23 cellular contexts compared by ENCODE assay signal in the genomic region with DNA sequence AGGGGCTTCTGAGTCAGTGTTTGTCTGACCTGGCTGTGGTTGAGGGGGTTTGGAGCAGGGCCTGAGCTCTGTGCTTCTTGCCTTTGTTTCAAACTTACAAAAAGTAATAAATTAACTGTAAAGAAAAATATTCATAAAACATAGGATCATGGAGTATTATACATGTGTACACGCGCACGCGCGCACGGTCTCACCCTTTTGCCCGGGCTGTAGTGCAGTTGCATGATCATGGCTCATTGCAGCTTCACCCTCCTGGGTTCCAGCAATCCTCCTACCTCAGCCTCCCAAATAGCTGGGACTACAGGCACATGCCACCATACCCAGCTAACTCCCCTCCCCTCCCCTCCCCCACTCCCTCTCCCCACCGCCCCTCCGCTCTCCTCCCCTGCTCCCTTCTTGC. TPM values are rescaled to one million over a fixed set of nuclear protein-coding genes. Genes with fewer than 3 reads are reported as not detected.
"Had no signal": no experiment of that assay in that cellular context is flagged by ENCODE, and none has a peak within 500 bp of the region (broad histone marks: within the 10 kb centered on the region; RNA-seq: fewer than 3 reads in every experiment).

No MANE protein-coding gene starts in this region.

- H3K27me3 Mint-ChIP-seq: stimulated activated memory B cell treated with anti-CD40 and anti-IgM and Interleukin-4, amounts not matched to agents 10 μg/mL and 1 μg/mL and 100 μg/mL, for 72 hours had no signal

- H3K27ac Mint-ChIP-seq: stimulated activated effector memory CD8-positive, alpha-beta T cell treated with anti-CD3 and anti-CD28 coated beads, Interleukin-12 subunit alpha, Interleukin-12 subunit beta, amount 100 ng/mL, for 72 hours; stimulated activated memory B cell treated with anti-CD40 and anti-IgM and Interleukin-4, amounts not matched to agents 10 μg/mL and 1 μg/mL and 100 μg/mL, for 72 hours; stimulated activated naive B cell treated with anti-CD40 and anti-IgM and Interleukin-4, amounts not matched to agents 10 μg/mL and 1 μg/mL and 100 μg/mL, for 72 hours; stimulated activated naive CD8-positive, alpha-beta T cell treated with anti-CD3 and anti-CD28 coated beads, Interleukin-15, amount 100 ng/mL, for 72 hours; stimulated activated naive CD8-positive, alpha-beta T cell treated with anti-CD3 and anti-CD28 coated beads, Interleukin-15, Interleukin-2, amounts not matched to agents 100 ng/mL and 50 ng/mL, for 24 hours had no signal

- DNase-seq: stimulated activated CD4-positive, alpha-beta T cell treated with anti-CD3 and anti-CD28 coated beads, Interleukin-2, amount 100 ng/mL, for 48 hours; stimulated activated CD4-positive, alpha-beta T cell treated with anti-CD3 and anti-CD28 coated beads, Interleukin-4, amount 100 ng/mL, for 1 hour; stimulated activated CD4-positive, alpha-beta T cell treated with anti-CD3 and anti-CD28 coated beads, Interleukin-4, amount 100 ng/mL, for 24 hours; stimulated activated CD4-positive, alpha-beta T cell treated with anti-CD3 and anti-CD28 coated beads, Interleukin-4, amount 100 ng/mL, for 4 hours; stimulated activated CD8-positive, alpha-beta memory T cell treated with anti-CD3 and anti-CD28 coated beads, Interleukin-4, amount 100 ng/mL, for 48 hours; stimulated activated naive B cell treated with anti-CD40 and anti-IgM and Interleukin-4, amounts not matched to agents 10 μg/mL and 1 μg/mL and 100 μg/mL, for 72 hours; stimulated activated naive CD4-positive, alpha-beta T cell; stimulated activated naive CD4-positive, alpha-beta T cell treated with Interleukin-2 at 50 U/mL for 16 hours; stimulated activated naive CD8-positive, alpha-beta T cell treated with anti-CD3 and anti-CD28 coated beads, Interleukin-15, amount 100 ng/mL, for 72 hours; stimulated activated naive CD8-positive, alpha-beta T cell treated with anti-CD3 and anti-CD28 coated beads, Interleukin-15, Interleukin-2, amounts not matched to agents 100 U/mL and 50 U/mL, for 24 hours; stomach; substantia nigra; testis; thyroid gland; tibial artery; transverse colon; trophoblast cell; upper lobe of right lung; uterus had no signal

- H3K9me3 Mint-ChIP-seq: stimulated activated effector memory CD8-positive, alpha-beta T cell treated with anti-CD3 and anti-CD28 coated beads, Interleukin-12 subunit alpha, Interleukin-12 subunit beta, amount 100 ng/mL, for 72 hours; stimulated activated memory B cell treated with anti-CD40 and anti-IgM and Interleukin-4, amounts not matched to agents 10 μg/mL and 1 μg/mL and 100 μg/mL, for 72 hours; stimulated activated naive B cell treated with anti-CD40 and anti-IgM and Interleukin-4, amounts not matched to agents 10 μg/mL and 1 μg/mL and 100 μg/mL, for 72 hours; stimulated activated naive CD8-positive, alpha-beta T cell treated with anti-CD3 and anti-CD28 coated beads, Interleukin-15, amount 100 ng/mL, for 72 hours; stimulated activated naive CD8-positive, alpha-beta T cell treated with anti-CD3 and anti-CD28 coated beads, Interleukin-15, Interleukin-2, amounts not matched to agents 100 ng/mL and 50 ng/mL, for 24 hours had no signal

- H3K36me3 Mint-ChIP-seq: stimulated activated effector memory CD8-positive, alpha-beta T cell treated with anti-CD3 and anti-CD28 coated beads, Interleukin-12 subunit alpha, Interleukin-12 subunit beta, amount 100 ng/mL, for 72 hours; stimulated activated memory B cell treated with anti-CD40 and anti-IgM and Interleukin-4, amounts not matched to agents 10 μg/mL and 1 μg/mL and 100 μg/mL, for 72 hours; stimulated activated naive B cell treated with anti-CD40 and anti-IgM and Interleukin-4, amounts not matched to agents 10 μg/mL and 1 μg/mL and 100 μg/mL, for 72 hours had no signal

- H3K4me3 Mint-ChIP-seq: stimulated activated effector memory CD8-positive, alpha-beta T cell treated with anti-CD3 and anti-CD28 coated beads, Interleukin-12 subunit alpha, Interleukin-12 subunit beta, amount 100 ng/mL, for 72 hours; stimulated activated memory B cell treated with anti-CD40 and anti-IgM and Interleukin-4, amounts not matched to agents 10 μg/mL and 1 μg/mL and 100 μg/mL, for 72 hours; stimulated activated naive B cell treated with anti-CD40 and anti-IgM and Interleukin-4, amounts not matched to agents 10 μg/mL and 1 μg/mL and 100 μg/mL, for 72 hours; stimulated activated naive CD8-positive, alpha-beta T cell treated with anti-CD3 and anti-CD28 coated beads, Interleukin-15, amount 100 ng/mL, for 72 hours; stimulated activated naive CD8-positive, alpha-beta T cell treated with anti-CD3 and anti-CD28 coated beads, Interleukin-15, Interleukin-2, amounts not matched to agents 100 ng/mL and 50 ng/mL, for 24 hours had no signal

- H3K4me1 Mint-ChIP-seq: stimulated activated memory B cell treated with anti-CD40 and anti-IgM and Interleukin-4, amounts not matched to agents 10 μg/mL and 1 μg/mL and 100 μg/mL, for 72 hours; stimulated activated naive B cell treated with anti-CD40 and anti-IgM and Interleukin-4, amounts not matched to agents 10 μg/mL and 1 μg/mL and 100 μg/mL, for 72 hours had no signal

RNA-seq across cellular contexts. Expression of gene TDRD12, which starts 23.5 kb away (rescaled TPM):
- total RNA-seq: thoracic aorta, upper lobe of right lung had no signal
